In genomic region chr12:50375802-50376201, GRCh38 we compare ENCODE assay signal across 23 cellular contexts. TPM values are rescaled to one million over a fixed set of nuclear protein-coding genes. Genes with fewer than 3 reads are reported as not detected.
"Had no signal": no experiment of that assay in that cellular context is flagged by ENCODE, and none has a peak within 500 bp of the region (broad histone marks: within the 10 kb centered on the region; RNA-seq: fewer than 3 reads in every experiment).

No MANE protein-coding gene starts in this region.

- H3K9ac ChIP-seq: KMS-11 had no signal

- ATAC-seq: activated CD4-positive, CD25-positive, alpha-beta regulatory T cell treated with anti-CD3 and anti-CD28 coated beads, Interleukin-2, amount 50 U/mL, for 24 hours; activated CD8-positive, alpha-beta T cell treated with anti-CD3 and anti-CD28 coated beads for 36 hours; activated T-cell treated with anti-CD3 and anti-CD28 coated beads, Interleukin-2, amount 50 U/mL, for 72 hours; PC-3 had no signal

- DNase-seq: activated CD4-positive, alpha-beta T cell treated with anti-CD3 and anti-CD28 coated beads for 4 hours; activated CD8-positive, alpha-beta memory T cell treated with anti-CD3 and anti-CD28 coated beads, Interleukin-2, amount 50 U/mL, for 4 hours; activated CD8-positive, alpha-beta T cell treated with anti-CD3 and anti-CD28 coated beads for 36 hours; activated gamma-delta T cell treated with Interleukin-2 at 50 U/mL for 16 hours; activated naive CD4-positive, alpha-beta T cell treated with anti-CD3 and anti-CD28 coated beads, Interleukin-2, amount 10 ng/mL, durations not matched to agents 7 days and 5 days; activated naive CD8-positive, alpha-beta T cell treated with anti-CD3 and anti-CD28 coated beads for 36 hours; activated T-cell treated with anti-CD3 and anti-CD28 coated beads, Interleukin-2, amount 50 U/mL, for 72 hours; brain microvascular endothelial cell; caudate nucleus; MM.1S; NCI-H1105 treated with DMSO at 0.1 percent for 48 hours; NCI-H146; NCI-H187 treated with DMSO at 0.1 percent for 48 hours; NCI-H2081 treated with DMSO at 0.1 percent for 48 hours; NCI-H446; NCI-H524; PC-3; SHP77 treated with DMSO at 0.1 percent for 48 hours had no signal

- H3K27ac ChIP-seq: brain microvascular endothelial cell, KMS-11 had no signal

- H3K4me2 ChIP-seq: KMS-11 had no signal

- H3K27me3 ChIP-seq: brain microvascular endothelial cell had no signal

- H3K36me3 ChIP-seq: brain microvascular endothelial cell had no signal

RNA-seq across cellular contexts. Expression of gene FAM186A, which starts 20.6 kb away (rescaled TPM):
- total RNA-seq: activated CD8-positive, alpha-beta T cell treated with anti-CD3 and anti-CD28 coated beads for 36 hours; activated naive CD8-positive, alpha-beta T cell treated with anti-CD3 and anti-CD28 coated beads for 36 hours; activated T-cell treated with anti-CD3 and anti-CD28 coated beads, Interleukin-2, amount 50 U/mL, for 72 hours; activated T-helper 2 cell treated with anti-CD3 and anti-CD28 coated beads, Interferon-gamma antibody, Interleukin-2, Interleukin-4, amounts not matched to agents 10 μg/mL and 5 μg/mL and 100 μg/mL, durations not matched to agents 14 hours and 24 hours and 36 hours; PC-3; SK-MEL-5 had no signal
- polyA plus RNA-seq: adipose tissue had no signal
